Comparison of ENCODE assay signal across 8 cellular contexts in genomic region chr12:9064815-9065606, GRCh38. TPM values are rescaled to one million over a fixed set of nuclear protein-coding genes. Genes with fewer than 3 reads are reported as not detected.
DNase-seq lines count a peak whose midpoint lies in the region; ATAC-seq, FAIRE-seq and TF ChIP-seq lines count a peak whose summit lies in the region.

No MANE protein-coding gene starts in this region.

- H2AFZ ChIP-seq in GM12878 (ENCODE audit: control insufficient read depth, low read depth, low read length), result no peak overlapping the region

- H3K4me3 ChIP-seq in MG63 (peak overlapping the region; percentile 41), GM12878 (no peak overlapping the region)

- H3K4me1 ChIP-seq in GM12878 (ENCODE audit: control insufficient read depth, insufficient read depth, low read length), result no peaks in the 10 kb centered on the region

- RAD21 ChIA-PET in GM12878 (lab: Charles Lee; ENCODE audit: unreplicated experiment), result no interaction called here

- no peaks in the 10 kb centered on the region for H3K36me3 ChIP-seq in MG63
- no peaks in the 10 kb centered on the region for H3K36me3 ChIP-seq in GM12878 (ENCODE audit: control insufficient read depth in 2 of 2, insufficient read depth in 2 of 2, low read length in 1 of 2)

- FAIRE-seq in GM12878 (lab: Jason Lieb, UNC), result no peak

- BruUV-seq in GM12878 (replicated peaks; lab: Mats Ljungman, UMichigan), result no TSS peak

- no peaks in the 10 kb centered on the region for H4K20me1 ChIP-seq in GM12878 (ENCODE audit: control insufficient read depth, insufficient read depth)

- TF ChIP-seq CTCF in GM12878 (IDR thresholded peaks at IDR 0.05 in 2 of 3, conservative IDR thresholded peaks at IDR 0.05 in 1 of 3; ENCODE audit: control insufficient read depth in 2 of 3, extremely low read depth in 1 of 3, insufficient read depth in 1 of 3, low read depth in 3 of 3, low read length in 3 of 3), result no peak

- in situ Hi-C loops in GM12878 (cut with MboI), result no loop called here

- WGBS in GM12878 (ENCODE audit: insufficient coverage, insufficient replicate concordance, low lambda C conversion rate, missing lambda C conversion rate), result 51% methylated on average over 30 of the region's 45 CpGs

- POLR2A ChIA-PET in GM12878 (lab: Charles Lee), result no interaction called here

- peak; percentile 80 for DNase-seq in ELF-1 (ENCODE audit: low read depth, low spot score)
- no peak for DNase-seq in MG63
- DNase-seq in GM12878 (ENCODE audit: low read depth, low spot score), result no peak
- peak in 45 of 51 donors; percentile 16 to 74 (median 43) for DNase-seq in hypothalamus (lab: John Stamatoyannopoulos, UW)
- peak; percentile 24 to 92 (median 48) for DNase-seq in posterior cingulate gyrus
- no peak for DNase-seq in T-helper 9 cell
- DNase-seq in NOMO-1 (lab: John Stamatoyannopoulos, UW; ENCODE audit: unreplicated experiment in 2 of 2), result no peak
- no peak for DNase-seq in NCI-H524 treated with DMSO at 0.1 percent for 48 hours (lab: John Stamatoyannopoulos, UW)

- ATAC-seq in GM12878, result no peak

- SMC1A ChIA-PET in GM12878 (lab: Charles Lee; ENCODE audit: uncharacterized antibody, unreplicated experiment), result no interaction called here

- H3K9me3 ChIP-seq in MG63 (no peaks in the 10 kb centered on the region), GM12878 (replicated peaks; ENCODE audit: control insufficient read depth, insufficient read depth, low read length) (peaks cover 6% of the 10 kb centered on the region; the same call in 1 of the 3 replicates)

- CTCF ChIA-PET in GM12878 (lab: Yijun Ruan, JAX), result no interaction called here

- no peak overlapping the region for H3K9ac ChIP-seq in GM12878 (ENCODE audit: control insufficient read depth, insufficient read depth, low read length)

- no peak for TF ChIP-seq POLR2A in GM12878 (IDR thresholded peaks at IDR 0.05; ENCODE audit: low read depth, low read length)

- TF ChIP-seq EP300 in GM12878 (IDR thresholded peaks at IDR 0.05; ENCODE audit: borderline replicate concordance in 1 of 2, control insufficient read depth in 1 of 2, low read depth in 2 of 2, low read length in 2 of 2), result no peak

- intact Hi-C loops in GM12878 (cut with micrococcal nuclease; ENCODE audit: unreplicated experiment) (no loop called here), posterior cingulate gyrus (cut with DNase I) (loop anchor here (5.0 kb wide), 1 partner anchor 257 kb away; no protein-coding TSS in a partner anchor)

- H3K79me2 ChIP-seq in GM12878 (ENCODE audit: control insufficient read depth, insufficient read depth, low read length), result no peaks in the 10 kb centered on the region

- TF ChIP-seq RAD21 in GM12878 (IDR thresholded peaks at IDR 0.05; ENCODE audit: insufficient read depth, low read depth, low read length), result no peak

- H3K27ac ChIP-seq in GM12878 (ENCODE audit: control insufficient read depth, insufficient read depth), result no peak overlapping the region

- peak overlapping the region; percentile 68 for H3K4me2 ChIP-seq in GM12878 (ENCODE audit: control insufficient read depth, insufficient read depth)

- H3K27me3 ChIP-seq in MG63 (peaks cover 13% of the 10 kb centered on the region), GM12878 (replicated peaks in 1 of 2; ENCODE audit: control insufficient read depth in 2 of 2, insufficient read depth in 2 of 2, low read length in 1 of 2) (peaks cover 0 to 4% of the 10 kb centered on the region in 2 experiments; a peak in 3 of 4 replicates)

TF ChIP-seq in GM12878, 131 proteins besides CTCF, POLR2A, EP300 and RAD21 (continues in another document):
- no peak for TF ChIP-seq MEF2A (IDR thresholded peaks at IDR 0.05; ENCODE audit: insufficient read depth, low read depth, low read length)
- TF ChIP-seq ZNF592 (IDR thresholded peaks at IDR 0.05), result no peak
- no peak for TF ChIP-seq RCOR1 (conservative IDR thresholded peaks at IDR 0.05; ENCODE audit: low read depth, low read length)
- no peak for TF ChIP-seq RELA (IDR thresholded peaks at IDR 0.05; ENCODE audit: borderline replicate concordance, partially characterized antibody)
- no peak for TF ChIP-seq ZNF217 (IDR thresholded peaks at IDR 0.05)
- no peak for TF ChIP-seq KAT2A (conservative IDR thresholded peaks at IDR 0.05; ENCODE audit: control insufficient read depth, low read depth, low read length)
- no peak for TF ChIP-seq PAX5 (IDR thresholded peaks at IDR 0.05; ENCODE audit: borderline replicate concordance, low read depth, low read length)
- no peak for TF ChIP-seq ZBED1 (IDR thresholded peaks at IDR 0.05; ENCODE audit: borderline replicate concordance)
- TF ChIP-seq RFX5 (IDR thresholded peaks at IDR 0.05; ENCODE audit: low read depth, low read length), result no peak
- no peak for TF ChIP-seq SP1 (IDR thresholded peaks at IDR 0.05; ENCODE audit: low read depth, low read length)
- no peak for TF ChIP-seq PKNOX1 (IDR thresholded peaks at IDR 0.05)

RNA-seq across cellular contexts. Expression of gene A2M, which starts 50.7 kb away (rescaled TPM):
- 0.07 TPM in 1 of 2 replicates, not detected in the other for total RNA-seq in MG63 (2014; rRNA removed; shearing (Covaris generic); ENCODE audit: low replicate concordance)
- total RNA-seq in GM12878 (2013; cell fraction: nucleolus; rRNA removed), result not detected in 2 replicates
- total RNA-seq in GM12878 (2014; rRNA removed), result not detected in 2 replicates
- total RNA-seq in GM12878 (2014; rRNA removed; fragmentation: Illumina TruSeq; extraction: Trizol), result not detected in 2 replicates
- total RNA-seq in GM12878 (2021), result 2.0 and 3.5 TPM in 2 replicates
- polyA plus RNA-seq in GM12878 (2011; ENCODE audit: low read depth), result not detected
- 0.04 and 0.10 TPM in 2 replicates for polyA plus RNA-seq in GM12878 (2011; rRNA removed)
- 0.06 and 0.45 TPM in 2 replicates for polyA plus RNA-seq in GM12878 (2011; cell fraction: cytosol; rRNA removed)
- 0.06 and 0.45 TPM in 2 replicates for polyA plus RNA-seq in GM12878 (2011; cell fraction: nucleus; rRNA removed)
- polyA plus RNA-seq in GM12878 (2012), result 0.16 and 0.28 TPM in 2 replicates
- not detected in 2 replicates for polyA plus RNA-seq in GM12878 (2014; fragmentation: Illumina TruSeq; extraction: Trizol)
- polyA plus RNA-seq in GM12878 (2014; fragmentation: Nextera tagmentation; extraction: Ambion mirVana), result not detected
- 0.03 TPM in 1 of 2 replicates, not detected in the other for polyA plus RNA-seq in GM12878 (2014; rRNA removed)
- under 1 TPM; 0.20 to 0.69 TPM for polyA plus RNA-seq in GM12878 (2016; fragmentation: Nextera tagmentation; extraction: Ambion mirVana)
- polyA minus RNA-seq in GM12878 (2011; rRNA and poly(A)+ RNA removed), result 0.07 and 2.6 TPM in 2 replicates
- polyA minus RNA-seq in GM12878 (2011; cell fraction: cytosol; rRNA and poly(A)+ RNA removed), result not detected in 2 replicates
- polyA minus RNA-seq in GM12878 (2011; cell fraction: nucleus; rRNA and poly(A)+ RNA removed), result not detected in 2 replicates

Comparison
In these comparisons a context has a peak if more than half of its experiments do, and no peak if none do; other contexts are left out.
1. DNase-seq: peak in ELF-1 (single experiment), hypothalamus (45 of 51) and posterior cingulate gyrus (10 of 10); none in MG63 (single experiment), GM12878 (single experiment), T-helper 9 cell (single experiment), NOMO-1 (0 of 2) and NCI-H524 treated with DMSO at 0.1 percent for 48 hours (single experiment).